8 cellular contexts compared by ENCODE assay signal in the genomic region with DNA sequence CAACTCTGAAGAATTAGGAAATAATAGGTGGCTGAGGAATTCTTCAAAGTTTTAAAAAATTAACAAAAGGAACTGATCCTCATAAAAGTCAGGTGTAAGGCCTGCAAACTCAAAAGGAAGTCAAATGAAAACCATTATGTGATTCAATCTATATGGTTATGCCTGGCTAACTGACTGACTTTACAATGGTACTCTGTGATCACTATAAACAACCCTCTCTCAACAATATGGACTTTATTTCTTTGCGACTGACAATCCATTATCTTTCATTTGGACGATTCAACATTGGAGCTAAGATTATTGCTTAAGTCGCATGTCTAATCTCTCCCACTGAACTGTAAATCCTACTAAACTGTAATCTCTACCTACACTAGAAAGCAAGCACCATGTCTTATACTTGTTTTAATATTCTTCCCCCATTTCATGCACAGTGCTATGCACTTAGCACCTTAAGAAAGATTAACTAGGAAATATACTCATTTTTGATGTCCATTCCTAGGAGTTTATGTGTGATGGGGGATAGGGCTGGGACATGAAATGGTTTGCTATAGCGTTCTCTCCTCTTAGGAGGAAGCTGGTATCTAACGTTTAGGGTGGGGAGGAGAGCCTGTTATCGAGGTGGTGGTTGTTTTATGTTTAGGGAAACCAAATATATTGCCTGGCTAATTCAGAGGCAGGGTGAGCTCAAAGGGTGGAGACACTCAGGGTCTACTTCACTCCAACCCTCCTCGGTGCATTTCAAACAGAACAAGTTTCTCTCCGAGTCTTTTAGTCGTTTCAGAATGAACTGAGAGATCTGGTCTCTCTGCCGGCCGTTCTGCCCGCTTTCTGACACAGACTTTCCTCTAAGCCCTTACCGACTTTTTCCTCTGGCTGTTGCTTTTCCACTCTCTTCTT. TPM values are rescaled to one million over a fixed set of nuclear protein-coding genes. Genes with fewer than 3 reads are reported as not detected.
A peak's percentile ranks its signal among the peaks of the same experiment; 100 is the strongest.
DNase-seq lines count a peak whose midpoint lies in the region; ATAC-seq and TF ChIP-seq lines count a peak whose summit lies in the region.

No MANE protein-coding gene starts in this region.

- no peak for TF ChIP-seq CTCF in Peyer's patch (IDR thresholded peaks at IDR 0.05)
- no peak for TF ChIP-seq CTCF in breast epithelium (IDR thresholded peaks at IDR 0.05)

- DNase-seq in activated naive CD4-positive, alpha-beta T cell treated with Interleukin-2 at 50 U/mL for 16 hours, result peak; percentile 25
- DNase-seq in activated naive CD4-positive, alpha-beta T cell treated with anti-CD3 and anti-CD28 coated beads, Interleukin-2, amount 50 U/mL, for 16 hours, result no peak
- DNase-seq in Peyer's patch (peak in 1 of 3 donors; percentile 24), breast epithelium (ENCODE audit: low spot score in 2 of 2) (no peak), iris pigment epithelial cell (ENCODE audit: low read depth) (peak; percentile 43), COR-L47 (lab: John Stamatoyannopoulos, UW) (no peak)
- DNase-seq in stimulated activated CD8-positive, alpha-beta memory T cell treated with anti-CD3 and anti-CD28 coated beads, Interleukin-12 subunit alpha, Interleukin-12 subunit beta, amount 100 ng/mL, for 1 hour (ENCODE audit: low read depth), result peak; percentile 15

- H3K4me1 ChIP-seq in Peyer's patch (peaks cover 0 to 38% (median 11%) of the 10 kb centered on the region in 4 donors), breast epithelium (peaks cover 0 to 16% of the 10 kb centered on the region in 2 donors)

- intact Hi-C loops in breast epithelium (cut with DNase I; ENCODE audit: low total_unique reads), result no loop called here

- no peak for TF ChIP-seq POLR2A in Peyer's patch (IDR thresholded peaks at IDR 0.05)
- no peak for TF ChIP-seq POLR2A in breast epithelium (IDR thresholded peaks at IDR 0.05)

- ATAC-seq in HG03139 (IDR thresholded peaks at IDR 0.05; ENCODE audit: unreplicated experiment), result no peak

- H3K4me3 ChIP-seq in Peyer's patch (peak overlapping the region; percentile 70 to 96 (median 82)), breast epithelium (peak overlapping the region; percentile 92 to 98 (median 95))

- no peaks in the 10 kb centered on the region for H3K9me3 ChIP-seq in Peyer's patch
- H3K9me3 ChIP-seq in breast epithelium, result no peaks in the 10 kb centered on the region

- H3K36me3 ChIP-seq in Peyer's patch (peaks cover 0 to 4% (median 0%) of the 10 kb centered on the region in 3 donors), breast epithelium (no peaks in the 10 kb centered on the region)

- peak overlapping the region; percentile 92 to 98 (median 96) for H3K27ac ChIP-seq in Peyer's patch
- H3K27ac ChIP-seq in breast epithelium, result peak overlapping the region; percentile 98

- H3K27me3 ChIP-seq in Peyer's patch, result no peaks in the 10 kb centered on the region
- H3K27me3 ChIP-seq in breast epithelium, result no peaks in the 10 kb centered on the region

RNA-seq across cellular contexts. Expression of gene STK38, which starts 1.3 kb away (rescaled TPM):
- 100 to 1,000 TPM in 2 of 4 donors, 10 to 100 TPM in 2; 57.8 to 107 (median 87.9) TPM for total RNA-seq in Peyer's patch
- 10 to 100 TPM; 27.5 to 39.4 (median 31.4) TPM for total RNA-seq in breast epithelium

RNA-seq across cellular contexts. Expression of gene SRSF3, which starts 48.1 kb away (rescaled TPM):
- 100 to 1,000 TPM; 101 to 156 (median 142) TPM for total RNA-seq in Peyer's patch
- total RNA-seq in breast epithelium, result 100 to 1,000 TPM; 163 to 425 (median 276) TPM

Comparison
In these comparisons a context has a peak if more than half of its experiments do, and no peak if none do; other contexts are left out.
1. DNase-seq: peak in activated naive CD4-positive, alpha-beta T cell treated with Interleukin-2 at 50 U/mL for 16 hours (single experiment), iris pigment epithelial cell (single experiment) and stimulated activated CD8-positive, alpha-beta memory T cell treated with anti-CD3 and anti-CD28 coated beads, Interleukin-12 subunit alpha, Interleukin-12 subunit beta, amount 100 ng/mL, for 1 hour (single experiment); none in activated naive CD4-positive, alpha-beta T cell treated with anti-CD3 and anti-CD28 coated beads, Interleukin-2, amount 50 U/mL, for 16 hours (single experiment), breast epithelium (0 of 2) and COR-L47 (single experiment).